Comparison of ENCODE assay signal across 12 cellular contexts in the genomic region with DNA sequence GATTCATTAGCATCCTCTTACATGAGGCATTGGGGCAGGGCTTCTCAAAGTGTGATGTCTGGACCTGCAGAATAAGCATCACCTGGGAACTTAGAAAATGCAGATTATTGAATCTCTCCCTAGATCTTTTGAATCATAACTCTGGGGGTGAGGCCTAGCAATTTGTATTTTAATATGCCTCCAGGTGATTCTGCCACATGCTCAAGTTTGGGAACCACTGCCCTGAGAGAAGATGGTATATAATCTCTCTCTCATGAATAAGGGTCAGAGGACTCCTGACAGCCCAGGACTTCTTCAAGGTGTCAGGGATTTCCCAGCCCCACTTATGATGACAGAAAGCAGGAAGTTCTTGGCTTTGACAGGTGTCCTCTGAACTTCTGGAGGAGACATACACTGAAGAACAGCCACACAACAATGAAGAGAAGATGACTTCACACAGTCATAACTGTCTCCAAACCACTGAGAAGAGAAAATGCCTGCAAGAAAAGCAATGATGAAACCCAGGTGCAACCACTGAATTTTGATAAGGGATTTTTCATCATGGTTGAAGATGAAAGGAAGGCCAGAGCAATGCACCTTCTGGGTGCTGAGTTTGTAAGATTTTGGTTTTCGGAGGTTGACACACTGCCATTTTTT.
A peak's percentile ranks its signal among the peaks of the same experiment; 100 is the strongest.
DNase-seq lines count a peak whose midpoint lies in the region; ATAC-seq and TF ChIP-seq lines count a peak whose summit lies in the region.
"Had no signal": no experiment of that assay in that cellular context is flagged by ENCODE, and none has a peak within 500 bp of the region (broad histone marks: within the 10 kb centered on the region; RNA-seq: fewer than 3 reads in every experiment).

No MANE protein-coding gene starts in this region.

- H3K27ac ChIP-seq in dorsolateral prefrontal cortex (no peak overlapping the region), H9 (ENCODE audit: insufficient read length, low read depth, low read length) (no peak overlapping the region), aorta (ENCODE audit: low read depth in 1 of 2, low read length in 2 of 2) (no peak overlapping the region)
- H3K27ac ChIP-seq: BLaER1 treated with 17β-estradiol and CSF1 and Interleukin-3, amounts not matched to agents 10 nM and 100 nM had no signal

- H2BK5ac ChIP-seq in H9 (ENCODE audit: insufficient read length, low read length), result no peak overlapping the region

- no peak overlapping the region for H2BK20ac ChIP-seq in H9 (ENCODE audit: low read depth, low read length, poor library complexity, severe bottlenecking)

- ATAC-seq in GM18505 (IDR thresholded peaks at IDR 0.05; ENCODE audit: unreplicated experiment) (peak; percentile 79), GM19395 (IDR thresholded peaks at IDR 0.05; ENCODE audit: unreplicated experiment) (peak; percentile 92), HG02840 (IDR thresholded peaks at IDR 0.05; ENCODE audit: low FRiP score, unreplicated experiment) (peak; percentile 88), HG03520 (IDR thresholded peaks at IDR 0.05; ENCODE audit: unreplicated experiment) (peak; percentile 90), aorta (ENCODE audit: low FRiP score) (no peak)

- H3K36me3 ChIP-seq in aorta (ENCODE audit: control insufficient read depth in 1 of 2, insufficient read depth in 2 of 2, low read length in 1 of 2), result no peaks in the 10 kb centered on the region
- H3K36me3 ChIP-seq: BLaER1 treated with 17β-estradiol and CSF1 and Interleukin-3, amounts not matched to agents 10 nM and 100 nM had no signal

- H3K23me2 ChIP-seq in H9 (ENCODE audit: insufficient read length, low read depth, low read length, poor library complexity, severe bottlenecking), result no peaks in the 10 kb centered on the region

- H2BK120ac ChIP-seq in H9 (ENCODE audit: low read depth, low read length, poor library complexity, severe bottlenecking), result no peak overlapping the region

- H3K18ac ChIP-seq in H9 (ENCODE audit: insufficient read length, low read depth, low read length), result no peak overlapping the region

- H3K4me3 ChIP-seq in dorsolateral prefrontal cortex, result no peak overlapping the region
- no peak overlapping the region for H3K4me3 ChIP-seq in aorta (ENCODE audit: low read length in 2 of 2)
- H3K4me3 ChIP-seq: BLaER1 treated with 17β-estradiol and CSF1 and Interleukin-3, amounts not matched to agents 10 nM and 100 nM had no signal

- no peak overlapping the region for H3K27ac Mint-ChIP-seq in H9
- H3K27ac Mint-ChIP-seq: activated CD4-positive, alpha-beta T cell treated with anti-CD3 and anti-CD28 coated beads, Interleukin-2, amount 10 ng/mL, durations not matched to agents 7 days and 5 days had no signal

- H4K8ac ChIP-seq in H9 (replicated peaks; ENCODE audit: insufficient read length, low read depth, low read length), result no peak overlapping the region

- no peak overlapping the region for H3K14ac ChIP-seq in H9 (ENCODE audit: insufficient read depth, low read length)

- H3K79me2 ChIP-seq in H9 (ENCODE audit: insufficient read depth, low read length), result no peaks in the 10 kb centered on the region

- TF ChIP-seq CTCF in dorsolateral prefrontal cortex (IDR thresholded peaks at IDR 0.05 in 54 of 56, conservative IDR thresholded peaks at IDR 0.05 in 2 of 56; ENCODE audit: low read depth in 1 of 56, partially characterized antibody in 56 of 56) (no peak), H9 (conservative IDR thresholded peaks at IDR 0.05) (no peak)

- no peaks in the 10 kb centered on the region for H3K9me3 ChIP-seq in H9 (ENCODE audit: control insufficient read depth, low read depth, low read length)
- no peaks in the 10 kb centered on the region for H3K9me3 ChIP-seq in aorta (ENCODE audit: control insufficient read depth, low read length)
- H3K9me3 ChIP-seq: BLaER1 treated with 17β-estradiol and CSF1 and Interleukin-3, amounts not matched to agents 10 nM and 100 nM had no signal

- H2AK5ac ChIP-seq in H9 (ENCODE audit: insufficient read length, low read length), result no peak overlapping the region

- no peak overlapping the region for H2BK12ac ChIP-seq in H9 (ENCODE audit: insufficient read length, low read depth, low read length)

- no peak overlapping the region for H4K5ac ChIP-seq in H9 (ENCODE audit: insufficient read length, low read depth, low read length)

- no peaks in the 10 kb centered on the region for H3K79me1 ChIP-seq in H9 (ENCODE audit: insufficient read depth, low read depth, low read length, poor library complexity, severe bottlenecking)

- DNase-seq in dorsolateral prefrontal cortex, result no peak
- no peak for DNase-seq in H9
- no peak for DNase-seq in NCI-H2107 (lab: John Stamatoyannopoulos, UW)
- DNase-seq in aorta, result no peak
- DNase-seq: activated CD4-positive, alpha-beta T cell treated with anti-CD3 and anti-CD28 coated beads, Interleukin-2, amount 10 ng/mL, durations not matched to agents 7 days and 5 days; NCI-H2171 treated with DMSO at 0.1 percent for 48 hours; SIG-M5 had no signal

- H3K23ac ChIP-seq in H9 (ENCODE audit: insufficient read length, low read depth, low read length), result no peak overlapping the region

- no peak overlapping the region for H3K4me2 ChIP-seq in H9 (ENCODE audit: insufficient read depth, insufficient read length, low read length)
- H3K4me2 ChIP-seq: BLaER1 treated with 17β-estradiol and CSF1 and Interleukin-3, amounts not matched to agents 10 nM and 100 nM had no signal

- H2AFZ ChIP-seq in H9 (ENCODE audit: low read length), result no peak overlapping the region

- no peak overlapping the region for H3K56ac ChIP-seq in H9 (ENCODE audit: insufficient read length, low read depth, low read length)

- H3K36me3 Mint-ChIP-seq in H9 (ENCODE audit: insufficient read depth in 1 of 3, low read depth in 3 of 3), result no peaks in the 10 kb centered on the region

- H3K4ac ChIP-seq in H9 (ENCODE audit: low read depth, low read length), result no peak overlapping the region

- no CpG with 5 or more reads among the region's 1 CpG for WGBS in H9 (ENCODE audit: extremely low coverage, insufficient read length, low lambda C conversion rate)
- WGBS in aorta, 2 donors, result 89 to 91% methylated on average over 1 of the region's 1 CpG

- TF ChIP-seq POLR2A in GM18505 (IDR thresholded peaks at IDR 0.05; ENCODE audit: borderline replicate concordance, extremely low read depth, insufficient read depth, insufficient read length), result no peak

- H3K27me3 Mint-ChIP-seq in H9 (ENCODE audit: low read depth), result no peaks in the 10 kb centered on the region
- H3K27me3 Mint-ChIP-seq: activated CD4-positive, alpha-beta T cell treated with anti-CD3 and anti-CD28 coated beads, Interleukin-2, amount 10 ng/mL, durations not matched to agents 7 days and 5 days had no signal

- no peak overlapping the region for H3T11ph ChIP-seq in H9 (ENCODE audit: low read length)

- intact Hi-C loops in dorsolateral prefrontal cortex (cut with DNase I), result no loop called here
- intact Hi-C loops in aorta (cut with DNase I), result no loop called here

- H4K91ac ChIP-seq in H9 (ENCODE audit: insufficient read length, low read depth, low read length), result no peak overlapping the region

- H2BK15ac ChIP-seq in H9 (ENCODE audit: low read depth, low read length), result no peak overlapping the region

- peaks cover 0 to 2% of the 10 kb centered on the region in 2 experiments; a peak in 1 of 5 replicates for H3K9me3 Mint-ChIP-seq in H9
- H3K9me3 Mint-ChIP-seq: activated CD4-positive, alpha-beta T cell treated with anti-CD3 and anti-CD28 coated beads, Interleukin-2, amount 10 ng/mL, durations not matched to agents 7 days and 5 days had no signal

- H3K4me3 Mint-ChIP-seq in H9, result no peak overlapping the region
- H3K4me3 Mint-ChIP-seq: activated CD4-positive, alpha-beta T cell treated with anti-CD3 and anti-CD28 coated beads, Interleukin-2, amount 10 ng/mL, durations not matched to agents 7 days and 5 days had no signal

- no peaks in the 10 kb centered on the region for H4K20me1 ChIP-seq in H9 (ENCODE audit: control insufficient read depth, insufficient read depth, insufficient read length)
- H4K20me1 ChIP-seq: BLaER1 treated with 17β-estradiol and CSF1 and Interleukin-3, amounts not matched to agents 10 nM and 100 nM had no signal

- H3K27me3 ChIP-seq in dorsolateral prefrontal cortex (no peaks in the 10 kb centered on the region), H9 (ENCODE audit: insufficient read depth, low read length) (no peaks in the 10 kb centered on the region), aorta (ENCODE audit: control insufficient read depth in 1 of 2, insufficient read depth in 2 of 2, low read length in 1 of 2) (no peaks in the 10 kb centered on the region)
- H3K27me3 ChIP-seq: BLaER1 treated with 17β-estradiol and CSF1 and Interleukin-3, amounts not matched to agents 10 nM and 100 nM had no signal

- H3K4me1 Mint-ChIP-seq in H9, result peaks cover 18% of the 10 kb centered on the region in 2 experiments

- H3K9ac ChIP-seq in H9 (ENCODE audit: extremely low read depth, insufficient read length, low read length), result no peak overlapping the region
- H3K9ac ChIP-seq: BLaER1 treated with 17β-estradiol and CSF1 and Interleukin-3, amounts not matched to agents 10 nM and 100 nM had no signal

- H3K4me1 ChIP-seq in H9 (ENCODE audit: insufficient read depth, low read length) (peaks cover 3% of the 10 kb centered on the region; the same call in 1 of the 2 replicates), aorta (ENCODE audit: control insufficient read depth in 1 of 2, insufficient read depth in 2 of 2, low read length in 2 of 2) (no peaks in the 10 kb centered on the region)
